19 cellular contexts compared by ENCODE assay signal in the genomic region with DNA sequence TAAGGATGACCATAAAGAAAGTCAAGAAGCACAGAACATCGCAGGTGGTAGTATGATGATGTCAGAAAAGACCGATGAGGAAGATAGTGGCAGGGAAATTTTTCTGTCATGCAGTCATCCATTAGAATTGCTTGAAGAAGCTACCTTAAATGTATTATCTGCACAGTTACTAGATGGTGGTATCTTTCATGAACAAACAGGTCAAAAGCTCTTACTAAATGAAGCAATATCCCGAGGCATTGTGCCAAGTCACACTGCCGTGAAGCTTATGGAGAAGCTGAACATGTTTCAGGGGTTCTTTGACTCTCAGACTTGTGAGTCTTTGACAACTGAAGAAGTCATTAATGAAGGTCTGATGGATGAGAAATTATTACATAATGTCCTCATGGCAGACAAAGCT.
A peak's percentile ranks its signal among the peaks of the same experiment; 100 is the strongest.
DNase-seq lines count a peak whose midpoint lies in the region; ATAC-seq, FAIRE-seq and TF ChIP-seq lines count a peak whose summit lies in the region.
"Had no signal": no experiment of that assay in that cellular context is flagged by ENCODE, and none has a peak within 500 bp of the region (broad histone marks: within the 10 kb centered on the region; RNA-seq: fewer than 3 reads in every experiment).

No MANE protein-coding gene starts in this region.

- H3K4me1 ChIP-seq in body of pancreas (no peaks in the 10 kb centered on the region), keratinocyte (ENCODE audit: control insufficient read depth, extremely low read depth, insufficient read depth, low read length) (peaks cover 9% of the 10 kb centered on the region), uterus (peaks cover 0 to 4% of the 10 kb centered on the region in 2 donors)

- H3K27me3 ChIP-seq in body of pancreas: no peaks in the 10 kb centered on the region
- H3K27me3 ChIP-seq in keratinocyte (ENCODE audit: control insufficient read depth, extremely low read depth, insufficient read depth, low read length): no peaks in the 10 kb centered on the region
- H3K27me3 ChIP-seq in uterus: no peaks in the 10 kb centered on the region
- H3K27me3 ChIP-seq: testis had no signal

- intact Hi-C loops in body of pancreas (cut with DNase I) (no loop called here), uterus (cut with DNase I; ENCODE audit: low total_unique reads) (no loop called here)

- H3K9me3 ChIP-seq in body of pancreas (no peaks in the 10 kb centered on the region), keratinocyte (ENCODE audit: control insufficient read depth, low read depth, low read length) (no peaks in the 10 kb centered on the region), uterus (no peaks in the 10 kb centered on the region)
- H3K9me3 ChIP-seq: lower lobe of right lung, testis had no signal

- no peak overlapping the region for H2AFZ ChIP-seq in keratinocyte (ENCODE audit: control insufficient read depth, low read length)

- peak; percentile 20 for FAIRE-seq in keratinocyte (lab: Jason Lieb, UNC)
- FAIRE-seq: GM19239, K562, RCC 7860 had no signal

- H3K79me2 ChIP-seq in keratinocyte (ENCODE audit: control insufficient read depth, insufficient read depth, low read length): no peaks in the 10 kb centered on the region

- H3K9me1 ChIP-seq in keratinocyte (ENCODE audit: control insufficient read depth, extremely low read depth, insufficient read depth, low read length): peaks cover 2% of the 10 kb centered on the region

- H3K27ac Mint-ChIP-seq in stimulated activated naive CD8-positive, alpha-beta T cell treated with anti-CD3 and anti-CD28 coated beads, Interleukin-15, Interleukin-2, amounts not matched to agents 100 ng/mL and 50 ng/mL, for 24 hours: peak overlapping the region; percentile 21
- H3K27ac Mint-ChIP-seq in stimulated activated naive CD8-positive, alpha-beta T cell treated with anti-CD3 and anti-CD28 coated beads, Interleukin-15, amount 100 ng/mL, for 72 hours: peak overlapping the region in 1 of 2 donors; percentile 62
- H3K27ac Mint-ChIP-seq: activated B cell treated with CpG ODN at 0.5 μM for 24 hours had no signal

- H4K20me1 ChIP-seq in keratinocyte (ENCODE audit: control insufficient read depth, extremely low read depth, insufficient read depth, low read length): no peaks in the 10 kb centered on the region

- no peak overlapping the region for H3K4me2 ChIP-seq in keratinocyte (ENCODE audit: control insufficient read depth, extremely low read depth, insufficient read depth, low read depth, low read length)

- dilution Hi-C loops in keratinocyte (cut with MboI; ENCODE audit: extremely low pct_ligation_motif_present, low sequenced_read_pairs): no loop called here

- TF ChIP-seq POLR2A in body of pancreas (IDR thresholded peaks at IDR 0.05): no peak
- TF ChIP-seq POLR2A in uterus (IDR thresholded peaks at IDR 0.05): no peak

- H3K4me1 Mint-ChIP-seq in stimulated activated naive CD8-positive, alpha-beta T cell treated with anti-CD3 and anti-CD28 coated beads, Interleukin-15, Interleukin-2, amounts not matched to agents 100 ng/mL and 50 ng/mL, for 24 hours (ENCODE audit: low read depth): peaks cover 4% of the 10 kb centered on the region
- peaks cover under 1% of the 10 kb centered on the region for H3K4me1 Mint-ChIP-seq in stimulated activated naive CD8-positive, alpha-beta T cell treated with anti-CD3 and anti-CD28 coated beads, Interleukin-15, amount 100 ng/mL, for 72 hours
- H3K4me1 Mint-ChIP-seq: activated B cell treated with CpG ODN at 0.5 μM for 24 hours had no signal

- H3K27ac ChIP-seq in body of pancreas: no peak overlapping the region
- H3K27ac ChIP-seq in keratinocyte (ENCODE audit: control insufficient read depth, insufficient read depth, low read length): no peak overlapping the region
- H3K27ac ChIP-seq in uterus: peak overlapping the region; percentile 2 to 31
- H3K27ac ChIP-seq: lower lobe of right lung, testis had no signal

- 69 to 70% methylated on average over 4 of the region's 4 CpGs for WGBS in body of pancreas, 2 donors

- no peak overlapping the region for H3K4me3 Mint-ChIP-seq in stimulated activated naive CD8-positive, alpha-beta T cell treated with anti-CD3 and anti-CD28 coated beads, Interleukin-15, Interleukin-2, amounts not matched to agents 100 ng/mL and 50 ng/mL, for 24 hours
- no peak overlapping the region for H3K4me3 Mint-ChIP-seq in stimulated activated naive CD8-positive, alpha-beta T cell treated with anti-CD3 and anti-CD28 coated beads, Interleukin-15, amount 100 ng/mL, for 72 hours
- H3K4me3 Mint-ChIP-seq: activated B cell treated with CpG ODN at 0.5 μM for 24 hours had no signal

- H3K36me3 ChIP-seq in body of pancreas (replicated peaks in 1 of 2; ENCODE audit: insufficient read depth in 1 of 2, low read depth in 2 of 2) (peaks cover 5 to 14% of the 10 kb centered on the region in 2 donors), keratinocyte (ENCODE audit: control insufficient read depth in 2 of 2, extremely low read depth in 1 of 2, insufficient read depth in 2 of 2, low read length in 2 of 2) (peaks cover 33 to 38% of the 10 kb centered on the region in 2 experiments), uterus (no peaks in the 10 kb centered on the region)

- H3K9ac ChIP-seq in keratinocyte (ENCODE audit: control insufficient read depth, extremely low read depth, insufficient read depth, low read length): no peak overlapping the region

- H3K27me3 Mint-ChIP-seq in stimulated activated naive CD8-positive, alpha-beta T cell treated with anti-CD3 and anti-CD28 coated beads, Interleukin-15, Interleukin-2, amounts not matched to agents 100 ng/mL and 50 ng/mL, for 24 hours: no peaks in the 10 kb centered on the region
- H3K27me3 Mint-ChIP-seq in stimulated activated naive CD8-positive, alpha-beta T cell treated with anti-CD3 and anti-CD28 coated beads, Interleukin-15, amount 100 ng/mL, for 72 hours: no peaks in the 10 kb centered on the region
- H3K27me3 Mint-ChIP-seq: activated B cell treated with CpG ODN at 0.5 μM for 24 hours had no signal

- peaks cover 63% of the 10 kb centered on the region for H3K36me3 Mint-ChIP-seq in stimulated activated naive CD8-positive, alpha-beta T cell treated with anti-CD3 and anti-CD28 coated beads, Interleukin-15, Interleukin-2, amounts not matched to agents 100 ng/mL and 50 ng/mL, for 24 hours (ENCODE audit: low read depth)

- DNase-seq in stimulated activated naive CD8-positive, alpha-beta T cell treated with anti-CD3 and anti-CD28 coated beads, Interleukin-15, amount 100 ng/mL, for 72 hours: no peak
- DNase-seq in body of pancreas: peak in 3 of 4 donors; percentile 22 to 23 (median 22)
- no peak for DNase-seq in keratinocyte (ENCODE audit: low read depth, low spot score)
- DNase-seq in uterus: peak in 1 of 2 donors; percentile 56
- no peak for DNase-seq in SIG-M5 treated with dmso at 0.1 percent for 504 hours (lab: John Stamatoyannopoulos, UW; ENCODE audit: unreplicated experiment)
- DNase-seq: activated B cell treated with CpG ODN at 0.5 μM for 24 hours; aorta; lower lobe of right lung; NCI-H1092 treated with DMSO at 0.1 percent for 48 hours; NCI-H2171 treated with DMSO at 0.1 percent for 48 hours; retina; stimulated activated CD4-positive, alpha-beta T cell treated with anti-CD3 and anti-CD28 coated beads, Interleukin-2, amount 100 ng/mL, for 24 hours; testis had no signal

- H3K9me3 Mint-ChIP-seq in stimulated activated naive CD8-positive, alpha-beta T cell treated with anti-CD3 and anti-CD28 coated beads, Interleukin-15, Interleukin-2, amounts not matched to agents 100 ng/mL and 50 ng/mL, for 24 hours: no peaks in the 10 kb centered on the region
- H3K9me3 Mint-ChIP-seq in stimulated activated naive CD8-positive, alpha-beta T cell treated with anti-CD3 and anti-CD28 coated beads, Interleukin-15, amount 100 ng/mL, for 72 hours: no peaks in the 10 kb centered on the region
- H3K9me3 Mint-ChIP-seq: activated B cell treated with CpG ODN at 0.5 μM for 24 hours had no signal

- ATAC-seq in stimulated activated naive CD8-positive, alpha-beta T cell treated with anti-CD3 and anti-CD28 coated beads, Interleukin-15, amount 100 ng/mL, for 72 hours: no peak
- ATAC-seq in body of pancreas (no peak), HG03135 (IDR thresholded peaks at IDR 0.05; ENCODE audit: unreplicated experiment) (no peak), GM18498 (IDR thresholded peaks at IDR 0.05; ENCODE audit: unreplicated experiment) (no peak)
- ATAC-seq: K562, lower lobe of right lung had no signal

- TF ChIP-seq CTCF in body of pancreas (IDR thresholded peaks at IDR 0.05): no peak
- TF ChIP-seq CTCF in keratinocyte (optimal IDR thresholded peaks at IDR 0.05 in 1 of 3, IDR thresholded peaks at IDR 0.05 in 1 of 3, conservative IDR thresholded peaks at IDR 0.05 in 1 of 3; ENCODE audit: extremely low read depth in 1 of 3, insufficient read depth in 2 of 3, low read length in 3 of 3): no peak
- TF ChIP-seq CTCF in uterus (IDR thresholded peaks at IDR 0.05): no peak

- H3K4me3 ChIP-seq in body of pancreas: no peak overlapping the region
- H3K4me3 ChIP-seq in keratinocyte (ENCODE audit: control insufficient read depth in 2 of 3, extremely low read depth in 1 of 3, insufficient read depth in 2 of 3, low read depth in 1 of 3, low read length in 3 of 3): no peak overlapping the region
- no peak overlapping the region for H3K4me3 ChIP-seq in uterus
- H3K4me3 ChIP-seq: K562, lower lobe of right lung, testis had no signal

Comparison
In these comparisons a context has a peak if more than half of its experiments do, and no peak if none do; other contexts are left out.
1. DNase-seq: peak in body of pancreas (3 of 4); none in stimulated activated naive CD8-positive, alpha-beta T cell treated with anti-CD3 and anti-CD28 coated beads, Interleukin-15, amount 100 ng/mL, for 72 hours (0 of 2), keratinocyte (single experiment) and SIG-M5 treated with dmso at 0.1 percent for 504 hours (single experiment).
2. H3K27ac ChIP-seq: peak in uterus (2 of 2); none in body of pancreas (0 of 4) and keratinocyte (single experiment).